In the genomic region with DNA sequence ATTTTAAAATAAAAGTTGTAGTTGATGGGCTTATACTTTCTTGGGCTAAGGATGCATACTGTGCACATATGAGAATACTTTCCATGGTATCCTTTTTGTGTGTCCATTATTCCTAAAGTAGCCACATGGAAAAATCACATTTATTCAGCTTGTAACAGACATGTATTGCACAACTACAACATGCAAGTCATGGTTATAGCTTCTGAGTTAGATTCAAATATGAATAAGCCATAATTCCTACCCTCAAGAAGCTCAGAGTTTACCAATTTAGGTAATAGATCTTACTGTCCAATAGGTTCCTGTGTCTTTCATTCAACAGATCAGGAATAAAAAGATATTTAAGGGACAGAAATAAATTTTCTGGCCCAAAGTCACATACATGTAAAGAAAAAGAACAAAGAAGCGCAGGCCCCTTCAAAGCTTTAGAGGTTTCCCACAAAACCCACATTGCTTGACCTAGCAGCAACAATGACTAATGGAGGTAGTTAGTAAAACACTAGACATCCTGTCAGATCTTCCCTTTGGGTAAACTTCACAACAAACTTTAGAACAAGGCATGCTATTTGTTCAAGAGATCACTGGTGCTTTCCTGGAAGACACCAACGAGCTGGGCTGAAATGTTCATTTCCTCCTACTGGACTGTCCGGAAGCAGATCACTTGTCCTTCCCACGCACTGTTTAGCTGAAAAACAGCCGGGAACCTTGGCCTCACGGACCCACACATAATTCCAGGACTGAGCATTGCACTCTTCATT, we compare ENCODE assay signal across 8 cellular contexts.
DNase-seq lines count a peak whose midpoint lies in the region; ATAC-seq and TF ChIP-seq lines count a peak whose summit lies in the region.

No MANE protein-coding gene starts in this region.

- no peak overlapping the region for H3K27ac Mint-ChIP-seq in WTC11
- peak overlapping the region in 1 of 2 donors; percentile 11 for H3K27ac Mint-ChIP-seq in natural killer cell

- H3K4me3 Mint-ChIP-seq in WTC11: no peak overlapping the region
- H3K4me3 Mint-ChIP-seq in natural killer cell: no peak overlapping the region

- no peaks in the 10 kb centered on the region for H3K27me3 Mint-ChIP-seq in WTC11 (ENCODE audit: low read depth)
- H3K27me3 Mint-ChIP-seq in natural killer cell (ENCODE audit: low read depth in 2 of 2): peaks cover 0 to 4% of the 10 kb centered on the region in 2 donors

- POLR2A ChIA-PET in WTC11 (lab: Charles Lee): no interaction called here

- H3K9me3 Mint-ChIP-seq in WTC11 (no peaks in the 10 kb centered on the region), natural killer cell (no peaks in the 10 kb centered on the region)

- intact Hi-C loops in natural killer cell (cut with micrococcal nuclease): no loop called here

- ATAC-seq in GM18867 (IDR thresholded peaks at IDR 0.05; ENCODE audit: unreplicated experiment) (peak; percentile 86), HG02852 (IDR thresholded peaks at IDR 0.05; ENCODE audit: unreplicated experiment) (peak; percentile 87), WTC11 (no peak), natural killer cell (peak in 2 of 3 donors; percentile 58 to 68)

- CTCF ChIA-PET in WTC11 (lab: Charles Lee): no interaction called here

- H3K4me1 Mint-ChIP-seq in WTC11 (peaks cover 11% of the 10 kb centered on the region), natural killer cell (peaks cover 15 to 36% of the 10 kb centered on the region in 2 donors)

- TF ChIP-seq CTCF in WTC11 (IDR thresholded peaks at IDR 0.05) (no peak), natural killer cell (IDR thresholded peaks at IDR 0.05) (no peak)

- DNase-seq in WTC11 (ENCODE audit: low spot score) (no peak), natural killer cell (no peak), dedifferentiated amniotic fluid mesenchymal stem cell (ENCODE audit: extremely low spot score) (no peak), HUDEP-2 (lab: John Stamatoyannopoulos, UW; ENCODE audit: unreplicated experiment in 76 of 76) (no peak), SHP77 treated with DMSO at 0.1 percent for 48 hours (lab: John Stamatoyannopoulos, UW) (no peak)
- DNase-seq in activated CD8-positive, alpha-beta memory T cell treated with anti-CD3 and anti-CD28 coated beads, Interleukin-2, amount 50 U/mL, for 4 hours: no peak

- no peaks in the 10 kb centered on the region for H3K36me3 Mint-ChIP-seq in WTC11
- no peaks in the 10 kb centered on the region for H3K36me3 Mint-ChIP-seq in natural killer cell

TF ChIP-seq in WTC11, 78 proteins besides CTCF, POLR2A, EP300 and RAD21:
- TF ChIP-seq, protein P1, sequence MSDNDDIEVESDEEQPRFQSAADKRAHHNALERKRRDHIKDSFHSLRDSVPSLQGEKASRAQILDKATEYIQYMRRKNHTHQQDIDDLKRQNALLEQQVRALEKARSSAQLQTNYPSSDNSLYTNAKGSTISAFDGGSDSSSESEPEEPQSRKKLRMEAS (CRISPR knock-in tag; IDR thresholded peaks at IDR 0.05): no peak
- TF ChIP-seq GABPB1 (CRISPR knock-in tag; IDR thresholded peaks at IDR 0.05): peak; percentile 62; the same call in 1 of the 2 replicates
